Comparison of ENCODE assay signal across 8 cellular contexts in the genomic region with DNA sequence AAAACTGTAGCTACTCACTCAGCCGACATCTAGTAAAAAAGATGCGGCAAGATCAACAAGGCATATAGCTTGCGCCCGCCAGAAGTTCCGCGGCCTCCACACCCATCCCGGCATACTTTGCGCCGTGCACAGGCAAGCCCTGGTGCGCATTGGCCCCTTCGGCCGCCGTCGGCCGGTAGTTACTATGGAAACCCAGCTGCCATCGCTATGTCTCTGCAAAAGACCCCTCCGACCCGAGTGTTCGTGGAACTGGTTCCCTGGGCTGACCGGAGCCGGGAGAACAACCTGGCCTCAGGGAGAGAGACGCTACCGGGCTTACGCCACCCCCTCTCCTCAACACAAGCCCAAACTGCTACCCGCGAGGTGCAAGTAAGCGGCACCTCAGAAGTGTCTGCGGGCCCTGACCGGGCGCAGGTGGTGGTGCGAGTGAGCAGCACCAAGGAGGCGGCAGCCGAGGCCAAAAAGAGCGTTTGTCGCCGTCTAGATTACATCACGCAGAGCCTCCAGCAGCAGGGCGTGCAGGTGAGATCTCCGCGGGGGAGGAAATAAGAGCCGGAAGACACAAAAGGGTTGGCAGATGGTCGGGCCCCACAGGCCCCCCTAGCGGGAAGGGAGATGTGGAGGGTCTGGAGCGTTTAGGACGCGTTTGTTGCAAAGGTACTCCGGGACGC. TPM values are rescaled to one million over a fixed set of nuclear protein-coding genes. Genes with fewer than 3 reads are reported as not detected.
DNase-seq lines count a peak whose midpoint lies in the region; ATAC-seq, FAIRE-seq and TF ChIP-seq lines count a peak whose summit lies in the region.

A gene with protein sequence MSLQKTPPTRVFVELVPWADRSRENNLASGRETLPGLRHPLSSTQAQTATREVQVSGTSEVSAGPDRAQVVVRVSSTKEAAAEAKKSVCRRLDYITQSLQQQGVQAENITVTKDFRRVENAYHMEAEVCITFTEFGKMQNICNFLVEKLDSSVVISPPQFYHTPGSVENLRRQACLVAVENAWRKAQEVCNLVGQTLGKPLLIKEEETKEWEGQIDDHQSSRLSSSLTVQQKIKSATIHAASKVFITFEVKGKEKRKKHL (plus strand): TSS at position 182 of the 671 bp plus-strand sequence. CDS start 26 bp downstream, at position 208.

- 0% methylated on average over 48 of the region's 48 CpGs for WGBS in aorta, 2 donors

- DNase-seq in GM12891 (ENCODE audit: insufficient read length, low spot score) (peak; percentile 70), NCI-H1436 treated with DMSO at 0.1 percent for 48 hours (lab: John Stamatoyannopoulos, UW) (peak; percentile 66), T-helper 1 cell (peak; percentile 34 to 89 (median 58)), hepatic stellate cell (ENCODE audit: low spot score) (peak; percentile 78), aorta (peak; percentile 85 to 91)

- H3K4me3 ChIP-seq in rectal smooth muscle tissue (ENCODE audit: low read length): peak within 1 kb of the TSS; percentile 90
- peak within 1 kb of the TSS; percentile 43 to 70 for H3K4me3 ChIP-seq in aorta (ENCODE audit: low read length in 2 of 2)

- peak within 1 kb of the TSS; percentile 49 for H3K9ac ChIP-seq in rectal smooth muscle tissue (ENCODE audit: low read length)

- H3K27me3 ChIP-seq in rectal smooth muscle tissue (ENCODE audit: control insufficient read depth, insufficient read depth, low read length) (no peaks in the 10 kb centered on the region), aorta (ENCODE audit: control insufficient read depth in 1 of 2, insufficient read depth in 2 of 2, low read length in 1 of 2) (no peaks in the 10 kb centered on the region)

- ATAC-seq in HG02763 (IDR thresholded peaks at IDR 0.05; ENCODE audit: unreplicated experiment) (peak; percentile 98), aorta (ENCODE audit: low FRiP score) (peak; percentile 96)

- H3K27ac ChIP-seq in angular gyrus (ENCODE audit: low read depth, low read length) (peak within 1 kb of the TSS; percentile 9), rectal smooth muscle tissue (ENCODE audit: low read depth, low read length) (no peak within 1 kb of the TSS), aorta (ENCODE audit: low read depth in 1 of 2, low read length in 2 of 2) (no peak within 1 kb of the TSS)

- intact Hi-C loops in aorta (cut with DNase I): no loop called here

- FAIRE-seq in GM12891 (lab: Jason Lieb, UNC): peak; percentile 99

- H3K4me1 ChIP-seq in rectal smooth muscle tissue (ENCODE audit: control insufficient read depth, insufficient read depth, low read length): no peaks in the 10 kb centered on the region
- no peaks in the 10 kb centered on the region for H3K4me1 ChIP-seq in aorta (ENCODE audit: control insufficient read depth in 1 of 2, insufficient read depth in 2 of 2, low read length in 2 of 2)

- no peaks in the 10 kb centered on the region for H3K36me3 ChIP-seq in rectal smooth muscle tissue (ENCODE audit: control insufficient read depth, insufficient read depth, low read length)
- no peaks in the 10 kb centered on the region for H3K36me3 ChIP-seq in aorta (ENCODE audit: control insufficient read depth in 1 of 2, insufficient read depth in 2 of 2, low read length in 1 of 2)

- TF ChIP-seq POLR2A in GM12891 (IDR thresholded peaks at IDR 0.05; ENCODE audit: low read depth, low read length): peak; percentile 76

- H3K9me3 ChIP-seq in aorta (ENCODE audit: control insufficient read depth, low read length): no peaks in the 10 kb centered on the region

TF ChIP-seq in GM12891, 5 proteins besides CTCF, POLR2A, EP300 and RAD21:
- no peak for TF ChIP-seq PAX5 (IDR thresholded peaks at IDR 0.05; ENCODE audit: insufficient read depth, low read length, severe bottlenecking)
- TF ChIP-seq POU2F2 (IDR thresholded peaks at IDR 0.05; ENCODE audit: low read depth, low read length): peak; percentile 78
- TF ChIP-seq TAF1 (IDR thresholded peaks at IDR 0.05; ENCODE audit: low read depth, low read length): peak; percentile 68; the same call in 1 of the 2 replicates

RNA-seq across cellular contexts. Expression of the gene that starts here (rescaled TPM):
- 1.9 TPM for polyA plus RNA-seq in GM12891 (2012; ENCODE audit: low read depth, missing spikeins)
- total RNA-seq in aorta: 1 to 10 TPM; 3.3 to 5.0 TPM
- polyA plus RNA-seq in aorta: 1 to 10 TPM; 1.3 to 2.3 TPM
